Comparison of ENCODE assay signal across 9 cellular contexts in the genomic region with DNA sequence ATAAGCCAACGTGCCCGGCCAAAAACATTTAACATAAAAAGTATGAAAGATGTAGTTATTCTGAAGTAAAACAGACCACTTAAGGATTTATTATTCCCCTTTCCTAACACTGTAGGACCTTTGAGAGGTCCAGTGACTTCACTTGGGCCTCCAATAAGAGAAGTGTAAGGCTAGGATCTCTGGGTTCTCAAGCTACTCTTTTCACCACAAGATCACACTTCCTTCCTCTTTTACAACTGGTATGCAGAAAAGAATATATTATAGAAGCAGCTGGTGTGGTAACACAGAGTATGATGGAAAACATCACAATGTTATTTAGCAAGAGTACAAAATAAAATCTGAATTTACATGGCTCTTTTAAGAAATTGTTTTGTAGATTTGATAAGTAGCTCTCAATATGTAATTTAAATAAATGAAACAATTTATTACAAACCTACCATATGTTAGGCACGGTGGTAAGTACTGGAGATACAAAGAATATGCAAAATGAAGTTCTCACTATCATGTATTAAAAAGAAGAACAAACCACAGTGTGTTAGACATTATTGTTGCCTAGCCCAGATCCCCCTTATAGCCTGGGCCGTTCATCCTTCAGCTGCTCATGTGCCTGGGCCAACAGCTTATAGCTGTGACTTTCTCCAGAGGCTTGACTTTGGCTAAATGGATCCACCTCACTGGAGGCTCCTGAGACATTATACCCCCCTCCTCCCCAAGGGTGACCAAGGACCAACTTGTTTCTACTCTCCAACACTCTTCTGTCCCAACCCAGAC. TPM values are rescaled to one million over a fixed set of nuclear protein-coding genes. Genes with fewer than 3 reads are reported as not detected.
DNase-seq lines count a peak whose midpoint lies in the region; ATAC-seq and TF ChIP-seq lines count a peak whose summit lies in the region.
"Had no signal": no experiment of that assay in that cellular context is flagged by ENCODE, and none has a peak within 500 bp of the region (broad histone marks: within the 10 kb centered on the region; RNA-seq: fewer than 3 reads in every experiment).

No MANE protein-coding gene starts in this region.

- peaks cover 39 to 55% of the 10 kb centered on the region in 2 donors for H3K4me1 Mint-ChIP-seq in stimulated activated naive B cell treated with anti-CD40 and anti-IgM and Interleukin-4, amounts not matched to agents 10 μg/mL and 1 μg/mL and 100 μg/mL, for 72 hours
- peaks cover 13% of the 10 kb centered on the region for H3K4me1 Mint-ChIP-seq in stimulated activated naive CD8-positive, alpha-beta T cell treated with anti-CD3 and anti-CD28 coated beads, Interleukin-15, amount 100 ng/mL, for 72 hours

- no peak overlapping the region for H3K4me3 Mint-ChIP-seq in stimulated activated naive B cell treated with anti-CD40 and anti-IgM and Interleukin-4, amounts not matched to agents 10 μg/mL and 1 μg/mL and 100 μg/mL, for 72 hours
- H3K4me3 Mint-ChIP-seq in stimulated activated naive CD8-positive, alpha-beta T cell treated with anti-CD3 and anti-CD28 coated beads, Interleukin-15, amount 100 ng/mL, for 72 hours: no peak overlapping the region

- H3K36me3 Mint-ChIP-seq in stimulated activated naive B cell treated with anti-CD40 and anti-IgM and Interleukin-4, amounts not matched to agents 10 μg/mL and 1 μg/mL and 100 μg/mL, for 72 hours: peaks cover 0 to 3% of the 10 kb centered on the region in 2 donors

- H3K27ac ChIP-seq in SU-DHL-6 (ENCODE audit: low read depth, low read length): peak overlapping the region; percentile 96

- peak overlapping the region; percentile 69 for H3K27ac Mint-ChIP-seq in stimulated activated naive B cell treated with anti-CD40 and anti-IgM and Interleukin-4, amounts not matched to agents 10 μg/mL and 1 μg/mL and 100 μg/mL, for 72 hours
- H3K27ac Mint-ChIP-seq in stimulated activated naive CD8-positive, alpha-beta T cell treated with anti-CD3 and anti-CD28 coated beads, Interleukin-15, amount 100 ng/mL, for 72 hours: no peak overlapping the region

- no peaks in the 10 kb centered on the region for H3K9me3 ChIP-seq in SU-DHL-6 (ENCODE audit: insufficient read depth, low read length)
- H3K9me3 ChIP-seq in MG63: no peaks in the 10 kb centered on the region

- peaks cover 6% of the 10 kb centered on the region; the same call in 1 of the 2 replicates for H3F3A ChIP-seq in SU-DHL-6 (ENCODE audit: insufficient read depth)

- no peak for TF ChIP-seq CTCF in SU-DHL-6 (IDR thresholded peaks at IDR 0.05; ENCODE audit: insufficient read depth, low read length, poor library complexity, severe bottlenecking)

- H3K9me3 Mint-ChIP-seq in stimulated activated naive B cell treated with anti-CD40 and anti-IgM and Interleukin-4, amounts not matched to agents 10 μg/mL and 1 μg/mL and 100 μg/mL, for 72 hours: peaks cover 5 to 6% of the 10 kb centered on the region in 2 donors
- H3K9me3 Mint-ChIP-seq in stimulated activated naive CD8-positive, alpha-beta T cell treated with anti-CD3 and anti-CD28 coated beads, Interleukin-15, amount 100 ng/mL, for 72 hours: peaks cover 0 to 5% of the 10 kb centered on the region in 2 donors

- no peaks in the 10 kb centered on the region for H3K79me2 ChIP-seq in SU-DHL-6 (ENCODE audit: insufficient read depth, low read length)

- no peaks in the 10 kb centered on the region for H3K9me2 ChIP-seq in SU-DHL-6 (replicated peaks; ENCODE audit: insufficient read depth, low read length)

- H4K20me1 ChIP-seq in SU-DHL-6 (ENCODE audit: low read depth, low read length): no peaks in the 10 kb centered on the region

- H3K36me3 ChIP-seq in SU-DHL-6 (ENCODE audit: low read length): no peaks in the 10 kb centered on the region
- no peaks in the 10 kb centered on the region for H3K36me3 ChIP-seq in MG63

- H3K27me3 ChIP-seq in SU-DHL-6 (ENCODE audit: low read length) (no peaks in the 10 kb centered on the region), MG63 (no peaks in the 10 kb centered on the region)

- H3K4me3 ChIP-seq in SU-DHL-6 (ENCODE audit: insufficient read depth, low read length, poor library complexity, severe bottlenecking): peak overlapping the region; percentile 16
- no peak overlapping the region for H3K4me3 ChIP-seq in MG63

- ATAC-seq in GM19351 (IDR thresholded peaks at IDR 0.05; ENCODE audit: unreplicated experiment) (peak; percentile 96), HG03064 (IDR thresholded peaks at IDR 0.05; ENCODE audit: low read depth, unreplicated experiment) (peak; percentile 79)
- ATAC-seq in stimulated activated naive B cell treated with anti-CD40 and anti-IgM and Interleukin-4, amounts not matched to agents 10 μg/mL and 1 μg/mL and 100 μg/mL, for 72 hours (replicated peaks): peak; percentile 91 to 93
- no peak for ATAC-seq in stimulated activated naive CD8-positive, alpha-beta T cell treated with anti-CD3 and anti-CD28 coated beads, Interleukin-15, amount 100 ng/mL, for 72 hours

- peak overlapping the region; percentile 77 for H2AFZ ChIP-seq in SU-DHL-6 (ENCODE audit: low read depth, low read length, severe bottlenecking)

- peak overlapping the region; percentile 47 for H3K9ac ChIP-seq in SU-DHL-6 (ENCODE audit: low read length)

- H3K27me3 Mint-ChIP-seq in stimulated activated naive B cell treated with anti-CD40 and anti-IgM and Interleukin-4, amounts not matched to agents 10 μg/mL and 1 μg/mL and 100 μg/mL, for 72 hours: no peaks in the 10 kb centered on the region
- peaks cover under 1% of the 10 kb centered on the region for H3K27me3 Mint-ChIP-seq in stimulated activated naive CD8-positive, alpha-beta T cell treated with anti-CD3 and anti-CD28 coated beads, Interleukin-15, amount 100 ng/mL, for 72 hours

- peak overlapping the region; percentile 59 for H3K4me2 ChIP-seq in SU-DHL-6 (ENCODE audit: low read depth, low read length, poor library complexity, severe bottlenecking)

- no peak for DNase-seq in stimulated activated naive B cell treated with anti-CD40 and anti-IgM and Interleukin-4, amounts not matched to agents 10 μg/mL and 1 μg/mL and 100 μg/mL, for 72 hours
- DNase-seq in MG63: no peak
- DNase-seq in stimulated activated naive CD8-positive, alpha-beta T cell treated with anti-CD3 and anti-CD28 coated beads, Interleukin-15, amount 100 ng/mL, for 72 hours: no peak
- no peak for DNase-seq in SW480 (ENCODE audit: low spot score)
- no peak for DNase-seq in DMS53 (lab: John Stamatoyannopoulos, UW)
- DNase-seq: stimulated activated CD4-positive, alpha-beta T cell treated with anti-CD3 and anti-CD28 coated beads, Interleukin-4, amount 100 ng/mL, for 24 hours had no signal

RNA-seq across cellular contexts. Expression of a gene that starts 30.0 kb away (rescaled TPM):
- 10.1 and 19.2 TPM in 2 replicates for total RNA-seq in MG63 (2014; rRNA removed; shearing (Covaris generic); ENCODE audit: low replicate concordance)

RNA-seq across cellular contexts. Expression of a gene that starts 51.2 kb away (rescaled TPM):
- total RNA-seq in MG63 (2014; rRNA removed; shearing (Covaris generic); ENCODE audit: low replicate concordance): 136 and 165 TPM in 2 replicates
